Comparison of ENCODE assay signal across 20 cellular contexts in genomic region chr7:127895360-127895759, GRCh38.
DNase-seq lines count a peak whose midpoint lies in the region; ATAC-seq, FAIRE-seq and TF ChIP-seq lines count a peak whose summit lies in the region.
"Had no signal": no experiment of that assay in that cellular context is flagged by ENCODE, and none has a peak within 500 bp of the region (broad histone marks: within the 10 kb centered on the region; RNA-seq: fewer than 3 reads in every experiment).

No MANE protein-coding gene starts in this region.

- TF ChIP-seq CTCF in astrocyte (IDR thresholded peaks at IDR 0.05; ENCODE audit: insufficient read depth, low read depth, low read length): no peak
- TF ChIP-seq CTCF in endodermal cell (conservative IDR thresholded peaks at IDR 0.05): no peak

- peaks cover 7% of the 10 kb centered on the region for H3K36me3 ChIP-seq in astrocyte (ENCODE audit: insufficient read depth, low read length)
- H3K36me3 ChIP-seq in endodermal cell (ENCODE audit: control insufficient read depth, insufficient read depth, low read length): peaks cover 51% of the 10 kb centered on the region

- WGBS in endodermal cell (ENCODE audit: insufficient coverage in 1 of 2, insufficient read length in 1 of 2), 2 experiments: 87 to 94% methylated on average over 7 of the region's 7 CpGs

- H3K9ac ChIP-seq in astrocyte (ENCODE audit: low read length) (no peak overlapping the region), endodermal cell (ENCODE audit: extremely low read depth, low read length, poor library complexity, severe bottlenecking) (no peak overlapping the region)
- H3K9ac ChIP-seq: BLaER1 had no signal

- H3K4me2 ChIP-seq in astrocyte (ENCODE audit: low read length): peak overlapping the region; percentile 14
- H3K4me2 ChIP-seq: BLaER1 had no signal

- H3K27ac Mint-ChIP-seq in astrocyte (ENCODE audit: unreplicated experiment): no peak overlapping the region
- no peak overlapping the region for H3K27ac Mint-ChIP-seq in endodermal cell
- H3K27ac Mint-ChIP-seq: B cell; CD4-positive, CD25-positive, alpha-beta regulatory T cell; CD8-positive, alpha-beta T cell; HFFc6 had no signal

- peak; percentile 23 for ATAC-seq in left lobe of liver
- ATAC-seq: CD8-positive, alpha-beta T cell had no signal

- H3K9me3 ChIP-seq in astrocyte (ENCODE audit: insufficient read depth, low read depth, low read length) (no peaks in the 10 kb centered on the region), endodermal cell (ENCODE audit: control insufficient read depth, low read length) (no peaks in the 10 kb centered on the region)
- H3K9me3 ChIP-seq: BLaER1, Caco-2, HAP-1 had no signal

- H2AFZ ChIP-seq in astrocyte (ENCODE audit: low read depth, low read length): no peak overlapping the region

- no peak for DNase-seq in astrocyte (ENCODE audit: low read depth)
- no peak for DNase-seq in endodermal cell
- DNase-seq in left lobe of liver (ENCODE audit: low spot score): no peak
- no peak for DNase-seq in middle frontal gyrus (ENCODE audit: extremely low spot score, low spot score)
- DNase-seq in GM12892 (ENCODE audit: insufficient read length): no peak
- no peak for DNase-seq in HuH-7.5 (ENCODE audit: low spot score)
- DNase-seq: Caco-2; CD4-positive, CD25-positive, alpha-beta regulatory T cell; CD8-positive, alpha-beta T cell; DMS153; DND-41; GOT3; HFFc6 had no signal

- no peak overlapping the region for H3K4me3 Mint-ChIP-seq in astrocyte (ENCODE audit: unreplicated experiment)
- no peak overlapping the region for H3K4me3 Mint-ChIP-seq in endodermal cell
- H3K4me3 Mint-ChIP-seq: B cell; CD4-positive, CD25-positive, alpha-beta regulatory T cell; CD8-positive, alpha-beta T cell; HFFc6 had no signal

- H3K27me3 Mint-ChIP-seq in astrocyte (ENCODE audit: low read depth, unreplicated experiment) (no peaks in the 10 kb centered on the region), endodermal cell (ENCODE audit: insufficient read depth) (no peaks in the 10 kb centered on the region)
- H3K27me3 Mint-ChIP-seq: B cell; CD4-positive, CD25-positive, alpha-beta regulatory T cell had no signal

- H3K27me3 ChIP-seq in astrocyte (ENCODE audit: insufficient read depth, low read length): no peaks in the 10 kb centered on the region
- H3K27me3 ChIP-seq in endodermal cell (ENCODE audit: control insufficient read depth, insufficient read depth, low read length, poor library complexity, severe bottlenecking): no peaks in the 10 kb centered on the region
- H3K27me3 ChIP-seq: BLaER1 had no signal

- H3K36me3 Mint-ChIP-seq in astrocyte (ENCODE audit: low read depth, unreplicated experiment) (no peaks in the 10 kb centered on the region), endodermal cell (ENCODE audit: low read depth) (peaks cover 25% of the 10 kb centered on the region)

- H4K20me1 ChIP-seq in astrocyte (ENCODE audit: insufficient read depth, low read length): peaks cover 100% of the 10 kb centered on the region

- FAIRE-seq in astrocyte (lab: Jason Lieb, UNC) (no peak), GM12892 (lab: Jason Lieb, UNC) (no peak)
- FAIRE-seq: G401.6, GM19239, H54 had no signal

- H3K4me3 ChIP-seq in astrocyte (ENCODE audit: insufficient read depth, low read depth, low read length): no peak overlapping the region
- peak overlapping the region; percentile 16 for H3K4me3 ChIP-seq in endodermal cell (ENCODE audit: low read length)
- H3K4me3 ChIP-seq: BLaER1, HAP-1 had no signal

- H3K79me2 ChIP-seq in astrocyte (ENCODE audit: insufficient read depth, low read length): peaks cover 50% of the 10 kb centered on the region

- H3K4me1 Mint-ChIP-seq in astrocyte (ENCODE audit: low read depth, unreplicated experiment): peaks cover 36% of the 10 kb centered on the region
- H3K4me1 Mint-ChIP-seq in endodermal cell: peaks cover 30% of the 10 kb centered on the region

- H3K4me1 ChIP-seq in astrocyte (ENCODE audit: insufficient read depth, low read length) (peaks cover 25% of the 10 kb centered on the region), endodermal cell (ENCODE audit: control insufficient read depth, insufficient read depth, low read length) (peaks cover 15% of the 10 kb centered on the region)
- H3K4me1 ChIP-seq: HAP-1 had no signal

- H3K9me3 Mint-ChIP-seq in astrocyte (ENCODE audit: unreplicated experiment) (no peaks in the 10 kb centered on the region), endodermal cell (peaks cover 2% of the 10 kb centered on the region)
- H3K9me3 Mint-ChIP-seq: CD4-positive, CD25-positive, alpha-beta regulatory T cell; CD8-positive, alpha-beta T cell; HFFc6 had no signal

- TF ChIP-seq POLR2A in GM12892 (IDR thresholded peaks at IDR 0.05; ENCODE audit: low read depth, low read length): no peak

- H3K27ac ChIP-seq in astrocyte (ENCODE audit: low read depth, low read length) (no peak overlapping the region), endodermal cell (ENCODE audit: low read depth, low read length) (no peak overlapping the region)
- H3K27ac ChIP-seq: BLaER1, C4-2B had no signal
